ENCODE assay signal across 8 cellular contexts in genomic region chr16:70113982-70114826, GRCh38. TPM values are rescaled to one million over a fixed set of nuclear protein-coding genes. Genes with fewer than 3 reads are reported as not detected.
DNase-seq lines count a peak whose midpoint lies in the region; ATAC-seq, FAIRE-seq and TF ChIP-seq lines count a peak whose summit lies in the region.
"Not testable (repeated sequence)": the region's sequence is repeated elsewhere in the genome, so short reads cannot be mapped to it uniquely, and the experiment has no call there.

PDPR (plus strand) TSS chr16:70114332; CDS start chr16:70120493, 6,161 bp downstream.

- not testable (repeated sequence) for H3K9me3 Mint-ChIP-seq in activated T-helper 17 cell treated with anti-CD3 and anti-CD28 coated beads, Interleukin-2, amount 50 U/mL, for 72 hours; naive thymus-derived CD8-positive, alpha-beta T cell; stimulated activated memory B cell treated with anti-CD40 and anti-IgM and Interleukin-4, amounts not matched to agents 10 μg/mL and 1 μg/mL and 100 μg/mL, for 72 hours

- H3K36me3 Mint-ChIP-seq in activated T-helper 17 cell treated with anti-CD3 and anti-CD28 coated beads, Interleukin-2, amount 50 U/mL, for 72 hours (ENCODE audit: low read depth) = peaks cover 20% of the 10 kb centered on the region
- peaks cover 0 to 15% (median 0%) of the 10 kb centered on the region in 3 donors for H3K36me3 Mint-ChIP-seq in naive thymus-derived CD8-positive, alpha-beta T cell
- H3K36me3 Mint-ChIP-seq in stimulated activated memory B cell treated with anti-CD40 and anti-IgM and Interleukin-4, amounts not matched to agents 10 μg/mL and 1 μg/mL and 100 μg/mL, for 72 hours = peaks cover 11% of the 10 kb centered on the region

- not testable (repeated sequence) for H3K36me3 ChIP-seq in RWPE2 (ENCODE audit: low read depth)

- peak; percentile 88 for ATAC-seq in RWPE2 (ENCODE audit: low read depth)
- peak; percentile 95 for ATAC-seq in activated T-helper 17 cell treated with anti-CD3 and anti-CD28 coated beads, Interleukin-2, amount 50 U/mL, for 72 hours (replicated peaks)
- peak; percentile 95 to 96 for ATAC-seq in naive thymus-derived CD8-positive, alpha-beta T cell
- peak; percentile 100 for ATAC-seq in stimulated activated memory B cell treated with anti-CD40 and anti-IgM and Interleukin-4, amounts not matched to agents 10 μg/mL and 1 μg/mL and 100 μg/mL, for 72 hours

- H3K27ac ChIP-seq in RWPE2 (ENCODE audit: poor library complexity, severe bottlenecking) = not testable (repeated sequence)

- H3K4me1 Mint-ChIP-seq in activated T-helper 17 cell treated with anti-CD3 and anti-CD28 coated beads, Interleukin-2, amount 50 U/mL, for 72 hours = peaks cover 24% of the 10 kb centered on the region
- peaks cover 15 to 29% (median 27%) of the 10 kb centered on the region in 4 donors for H3K4me1 Mint-ChIP-seq in naive thymus-derived CD8-positive, alpha-beta T cell
- peaks cover 31% of the 10 kb centered on the region for H3K4me1 Mint-ChIP-seq in stimulated activated memory B cell treated with anti-CD40 and anti-IgM and Interleukin-4, amounts not matched to agents 10 μg/mL and 1 μg/mL and 100 μg/mL, for 72 hours

- not testable (repeated sequence) for H3K27me3 Mint-ChIP-seq in activated T-helper 17 cell treated with anti-CD3 and anti-CD28 coated beads, Interleukin-2, amount 50 U/mL, for 72 hours; naive thymus-derived CD8-positive, alpha-beta T cell; stimulated activated memory B cell treated with anti-CD40 and anti-IgM and Interleukin-4, amounts not matched to agents 10 μg/mL and 1 μg/mL and 100 μg/mL, for 72 hours

- peak within 1 kb of the TSS; percentile 84 for H3K4me3 Mint-ChIP-seq in activated T-helper 17 cell treated with anti-CD3 and anti-CD28 coated beads, Interleukin-2, amount 50 U/mL, for 72 hours
- peak within 1 kb of the TSS; percentile 84 to 92 (median 88) for H3K4me3 Mint-ChIP-seq in naive thymus-derived CD8-positive, alpha-beta T cell
- peak within 1 kb of the TSS; percentile 94 for H3K4me3 Mint-ChIP-seq in stimulated activated memory B cell treated with anti-CD40 and anti-IgM and Interleukin-4, amounts not matched to agents 10 μg/mL and 1 μg/mL and 100 μg/mL, for 72 hours

- POLR2A ChIA-PET in naive thymus-derived CD8-positive, alpha-beta T cell (lab: Charles Lee) = not testable (repeated sequence)

- not testable (repeated sequence) for TF ChIP-seq POLR2A in H54 (IDR thresholded peaks at IDR 0.05; ENCODE audit: low read depth, low read length)

- FAIRE-seq in H54 (lab: Jason Lieb, UNC) = not testable (repeated sequence)

- DNase-seq in EH (ENCODE audit: low read depth) (peak; percentile 90), H54 (ENCODE audit: insufficient read length, low spot score) (peak; percentile 29), LoVo (ENCODE audit: low spot score) (peak; percentile 90), RWPE2 (ENCODE audit: low spot score) (peak; percentile 93), fibroblast of peridontal ligament (ENCODE audit: extremely low read depth) (peak; percentile 85)
- DNase-seq in naive thymus-derived CD8-positive, alpha-beta T cell = peak; percentile 88 to 96 (median 95)

- peak within 1 kb of the TSS; percentile 67 for H3K27ac Mint-ChIP-seq in activated T-helper 17 cell treated with anti-CD3 and anti-CD28 coated beads, Interleukin-2, amount 50 U/mL, for 72 hours
- peak within 1 kb of the TSS; percentile 68 to 96 (median 92) for H3K27ac Mint-ChIP-seq in naive thymus-derived CD8-positive, alpha-beta T cell
- H3K27ac Mint-ChIP-seq in stimulated activated memory B cell treated with anti-CD40 and anti-IgM and Interleukin-4, amounts not matched to agents 10 μg/mL and 1 μg/mL and 100 μg/mL, for 72 hours = peak within 1 kb of the TSS; percentile 89

- TF ChIP-seq CTCF in RWPE2 (IDR thresholded peaks at IDR 0.05; ENCODE audit: poor library complexity, severe bottlenecking) = not testable (repeated sequence)

- H3K9me3 ChIP-seq in RWPE2 (ENCODE audit: severe bottlenecking) = not testable (repeated sequence)

- H3K27me3 ChIP-seq in RWPE2 (ENCODE audit: insufficient read depth, poor library complexity, severe bottlenecking) = not testable (repeated sequence)

- H3K4me1 ChIP-seq in RWPE2 (ENCODE audit: insufficient read depth, poor library complexity, severe bottlenecking) = not testable (repeated sequence)

- H3K4me3 ChIP-seq in RWPE2 (ENCODE audit: severe bottlenecking) = peak within 1 kb of the TSS; percentile 65

RNA-seq across cellular contexts. Expression of gene PDPR, which starts in this region (rescaled TPM):
- total RNA-seq in activated T-helper 17 cell treated with anti-CD3 and anti-CD28 coated beads, Interleukin-2, amount 50 U/mL, for 72 hours = 10 to 100 TPM; 33.3 to 34.4 TPM
- 10 to 100 TPM; 29.1 to 31.6 TPM for total RNA-seq in naive thymus-derived CD8-positive, alpha-beta T cell
- polyA plus RNA-seq in naive thymus-derived CD8-positive, alpha-beta T cell = 10 to 100 TPM in 1 of 3 donors, 1 to 10 TPM in 2; 5.5 to 11.5 (median 7.3) TPM

Comparison
In these comparisons a context has a peak if more than half of its experiments do, and no peak if none do; other contexts are left out.
1. DNase-seq: peak in every context shown above with its lines; median percentile 95 in naive thymus-derived CD8-positive, alpha-beta T cell; 93 in RWPE2; 90 in EH; 90 in LoVo; 85 in fibroblast of peridontal ligament; 29 in H54.